28 cellular contexts compared by ENCODE assay signal in the genomic region with DNA sequence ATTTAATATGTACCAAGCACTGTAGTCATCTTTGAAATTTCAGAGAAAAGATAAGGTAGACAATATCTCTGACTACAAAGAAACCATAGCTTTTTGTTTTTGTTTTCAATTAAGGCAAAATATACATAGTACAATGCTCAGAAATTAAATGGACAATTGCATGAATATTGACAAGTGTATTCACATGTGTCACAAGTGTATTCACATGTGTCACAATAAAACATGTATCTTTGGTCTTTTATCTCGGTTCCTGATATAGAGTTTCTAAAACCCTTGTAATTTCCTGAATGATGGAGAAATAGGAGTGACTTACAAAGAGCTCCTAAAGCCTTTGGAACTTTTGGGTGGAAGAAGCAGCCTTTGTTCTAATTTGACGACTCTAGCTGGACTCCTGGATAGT.
"Had no signal": no experiment of that assay in that cellular context is flagged by ENCODE, and none has a peak within 500 bp of the region (broad histone marks: within the 10 kb centered on the region; RNA-seq: fewer than 3 reads in every experiment).

No MANE protein-coding gene starts in this region.

- H3K27ac ChIP-seq: colonic mucosa, coronary artery, dorsolateral prefrontal cortex, epithelial cell of prostate, esophagus muscularis mucosa, esophagus squamous epithelium, foreskin keratinocyte, gastrocnemius medialis, gastroesophageal sphincter, heart left ventricle, heart right ventricle had no signal

- H3K27me3 ChIP-seq: colonic mucosa, dorsolateral prefrontal cortex, esophagus muscularis mucosa, esophagus squamous epithelium, foreskin keratinocyte, gastrocnemius medialis, gastroesophageal sphincter, heart left ventricle, heart right ventricle had no signal

- H3K4me1 ChIP-seq: colonic mucosa, esophagus muscularis mucosa, esophagus squamous epithelium, gastrocnemius medialis, gastroesophageal sphincter, heart left ventricle, heart right ventricle had no signal

- FAIRE-seq: colon, endometrium, endothelial cell of umbilical vein, frontal cortex had no signal

- ATAC-seq: effector memory CD8-positive, alpha-beta T cell; esophagus mucosa; foreskin keratinocyte; gastrocnemius medialis; gastroesophageal sphincter; heart left ventricle; heart right ventricle had no signal

- DNase-seq: colonic mucosa; cortex of kidney; dermis blood vessel endothelial cell; dorsolateral prefrontal cortex; effector CD4-positive, alpha-beta T cell; effector CD8-positive, alpha-beta T cell; effector memory CD4-positive, alpha-beta T cell; effector memory CD8-positive, alpha-beta T cell; endodermal cell; erythroblast; esophagus squamous epithelium; foreskin fibroblast; foreskin keratinocyte; foreskin melanocyte; gastrocnemius medialis; glutamatergic neuron; head of caudate nucleus; heart left ventricle; heart right ventricle had no signal

- H3K36me3 ChIP-seq: colonic mucosa, esophagus muscularis mucosa, esophagus squamous epithelium, gastrocnemius medialis, gastroesophageal sphincter, heart left ventricle, heart right ventricle had no signal

- H3K4me3 ChIP-seq: colonic mucosa, coronary artery, dorsolateral prefrontal cortex, esophagus muscularis mucosa, esophagus squamous epithelium, gastrocnemius medialis, gastroesophageal sphincter, heart left ventricle, heart right ventricle had no signal

- H3K9me3 ChIP-seq: colonic mucosa, esophagus muscularis mucosa, esophagus squamous epithelium, gastrocnemius medialis, gastroesophageal sphincter, heart right ventricle had no signal
